ENCODE assay signal across 31 cellular contexts in genomic region chr2:143515318-143515717, GRCh38.
"Had no signal": no experiment of that assay in that cellular context is flagged by ENCODE, and none has a peak within 500 bp of the region (broad histone marks: within the 10 kb centered on the region; RNA-seq: fewer than 3 reads in every experiment).

No MANE protein-coding gene starts in this region.

- H3K27me3 ChIP-seq: neural progenitor cell, ovary, right lobe of liver, spleen, suprapubic skin, testis, tibial artery, transverse colon, upper lobe of right lung, uterus had no signal

- H3K9me3 ChIP-seq: ovary, right lobe of liver, suprapubic skin, testis, tibial artery, transverse colon, upper lobe of right lung, uterus had no signal

- H3K4me1 Mint-ChIP-seq: neural progenitor cell; stimulated activated memory B cell treated with anti-CD40 and anti-IgM and Interleukin-4, amounts not matched to agents 10 μg/mL and 1 μg/mL and 100 μg/mL, for 72 hours had no signal

- H3K27ac Mint-ChIP-seq: natural killer cell; neural progenitor cell; progenitor cell of endocrine pancreas; stimulated activated memory B cell treated with anti-CD40 and anti-IgM and Interleukin-4, amounts not matched to agents 10 μg/mL and 1 μg/mL and 100 μg/mL, for 72 hours; type B pancreatic cell had no signal

- H3K4me3 ChIP-seq: neural progenitor cell, ovary, psoas muscle, right lobe of liver, skin epidermis, smooth muscle cell, spleen, suprapubic skin, testis, tibial artery, transverse colon, upper lobe of right lung, uterus had no signal

- H3K9me3 Mint-ChIP-seq: natural killer cell; stimulated activated naive CD8-positive, alpha-beta T cell treated with anti-CD3 and anti-CD28 coated beads, Interleukin-15, amount 100 ng/mL, for 72 hours had no signal

- H3K36me3 Mint-ChIP-seq: neural progenitor cell, type B pancreatic cell had no signal

- H3K36me3 ChIP-seq: neural progenitor cell, ovary, right lobe of liver, suprapubic skin, tibial artery, transverse colon, upper lobe of right lung, uterus had no signal

- ATAC-seq: natural killer cell; psoas muscle; right lobe of liver; stimulated activated memory B cell treated with anti-CD40 and anti-IgM and Interleukin-4, amounts not matched to agents 10 μg/mL and 1 μg/mL and 100 μg/mL, for 72 hours; stimulated activated naive CD8-positive, alpha-beta T cell treated with anti-CD3 and anti-CD28 coated beads, Interleukin-15, amount 100 ng/mL, for 72 hours; stimulated activated naive CD8-positive, alpha-beta T cell treated with anti-CD3 and anti-CD28 coated beads, Interleukin-15, Interleukin-2, amounts not matched to agents 100 U/mL and 50 U/mL, for 24 hours; upper lobe of right lung had no signal

- H3K27me3 Mint-ChIP-seq: stimulated activated memory B cell treated with anti-CD40 and anti-IgM and Interleukin-4, amounts not matched to agents 10 μg/mL and 1 μg/mL and 100 μg/mL, for 72 hours; stimulated activated naive CD8-positive, alpha-beta T cell treated with anti-CD3 and anti-CD28 coated beads, Interleukin-15, amount 100 ng/mL, for 72 hours had no signal

- H3K4me1 ChIP-seq: neural progenitor cell, parathyroid adenoma, psoas muscle, right lobe of liver, suprapubic skin, transverse colon, upper lobe of right lung, uterus had no signal

- H3K4me3 Mint-ChIP-seq: natural killer cell; nephron; neural progenitor cell; stimulated activated memory B cell treated with anti-CD40 and anti-IgM and Interleukin-4, amounts not matched to agents 10 μg/mL and 1 μg/mL and 100 μg/mL, for 72 hours; stimulated activated naive CD8-positive, alpha-beta T cell treated with anti-CD3 and anti-CD28 coated beads, Interleukin-15, amount 100 ng/mL, for 72 hours; type B pancreatic cell had no signal

- DNase-seq: natural killer cell; occipital lobe; ovary; posterior cingulate gyrus; psoas muscle; right cardiac atrium; right lobe of liver; spleen; stimulated activated CD4-positive, alpha-beta T cell treated with anti-CD3 and anti-CD28 coated beads, Interleukin-12 subunit alpha, Interleukin-12 subunit beta, amount 100 ng/mL, for 4 hours; stimulated activated CD4-positive, alpha-beta T cell treated with anti-CD3 and anti-CD28 coated beads, Interleukin-1b, Interleukin-23, amount 100 ng/mL, for 48 hours; stimulated activated CD4-positive, alpha-beta T cell treated with anti-CD3 and anti-CD28 coated beads, Interleukin-4, amount 100 ng/mL, for 1 hour; stimulated activated CD4-positive, alpha-beta T cell treated with anti-CD3 and anti-CD28 coated beads, Interleukin-4, amount 100 ng/mL, for 4 hours; stimulated activated CD8-positive, alpha-beta memory T cell treated with anti-CD3 and anti-CD28 coated beads, Interleukin-4, amount 100 ng/mL, for 48 hours; stimulated activated naive CD4-positive, alpha-beta T cell; stimulated activated naive CD8-positive, alpha-beta T cell treated with anti-CD3 and anti-CD28 coated beads, Interleukin-15, amount 100 ng/mL, for 72 hours; stimulated activated naive CD8-positive, alpha-beta T cell treated with anti-CD3 and anti-CD28 coated beads, Interleukin-15, Interleukin-2, amounts not matched to agents 100 U/mL and 50 U/mL, for 24 hours; substantia nigra; testis; tibial artery; transverse colon; upper lobe of right lung; uterus had no signal

- H3K27ac ChIP-seq: neural progenitor cell, ovary, parathyroid adenoma, psoas muscle, right lobe of liver, skin epidermis, spleen, suprapubic skin, testis, transverse colon, upper lobe of right lung, uterus had no signal
